ENCODE assay signal across 18 cellular contexts in the genomic region with DNA sequence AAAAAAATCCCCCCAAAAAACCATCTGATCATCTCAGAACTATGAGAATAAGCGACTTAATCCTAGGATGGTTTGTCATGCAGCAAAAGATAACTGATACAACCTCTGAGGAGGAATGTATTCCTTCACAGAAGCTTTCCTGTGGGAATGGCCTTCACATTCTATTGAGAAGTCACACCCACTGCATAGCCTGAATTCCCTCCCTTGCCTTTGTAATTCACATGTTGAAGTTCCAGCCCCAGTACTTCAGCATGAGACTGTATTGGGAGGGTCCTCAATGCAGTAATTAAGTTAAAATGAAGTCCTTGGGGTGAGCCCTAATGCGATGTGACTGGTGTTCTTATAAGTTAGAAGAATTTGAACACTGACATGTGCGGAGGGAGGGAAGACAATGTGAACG.
DNase-seq lines count a peak whose midpoint lies in the region; ATAC-seq, FAIRE-seq and TF ChIP-seq lines count a peak whose summit lies in the region.
"Had no signal": no experiment of that assay in that cellular context is flagged by ENCODE, and none has a peak within 500 bp of the region (broad histone marks: within the 10 kb centered on the region; RNA-seq: fewer than 3 reads in every experiment).

No MANE protein-coding gene starts in this region.

- FAIRE-seq in RCC 7860 (lab: Jason Lieb, UNC), result no peak
- FAIRE-seq: A549 had no signal

- H3F3A ChIP-seq in PC-3 (ENCODE audit: low read length, unreplicated experiment), result no peaks in the 10 kb centered on the region

- DNase-seq in EL, result peak; percentile 32
- DNase-seq in fibroblast of the aortic adventitia (ENCODE audit: low read depth), result peak; percentile 18
- peak; percentile 6 for DNase-seq in osteoblast (ENCODE audit: insufficient read length, low spot score, missing footprints)
- no peak for DNase-seq in RCC 7860 (ENCODE audit: low spot score)
- DNase-seq in PC-3, result no peak
- no peak for DNase-seq in left lobe of liver (ENCODE audit: low spot score)
- no peak for DNase-seq in midbrain (lab: John Stamatoyannopoulos, UW)
- DNase-seq: Caco-2; CD4-positive, CD25-positive, alpha-beta regulatory T cell; DMS153; NCI-H1436 treated with DMSO at 0.1 percent for 48 hours; NCI-H2081 treated with DMSO at 0.1 percent for 48 hours; NCI-H510A treated with DMSO at 0.1 percent for 48 hours; Right ventricle myocardium superior had no signal

- ATAC-seq in SK-N-SH treated with all-trans-retinoic acid at 6 μM for 48 hours (peak; percentile 20), PC-3 (no peak), left lobe of liver (no peak)
- ATAC-seq: A549, Panc1 had no signal

- H2AFZ ChIP-seq in osteoblast (ENCODE audit: low read length) (no peak overlapping the region), PC-3 (ENCODE audit: low read length) (no peak overlapping the region)

- H3K4me3 ChIP-seq in fibroblast of the aortic adventitia (ENCODE audit: low read depth, low read length), result no peak overlapping the region
- H3K4me3 ChIP-seq in osteoblast (ENCODE audit: insufficient read depth, low read length), result no peak overlapping the region
- no peak overlapping the region for H3K4me3 ChIP-seq in PC-3 (ENCODE audit: low read length)
- H3K4me3 ChIP-seq: A549 had no signal

- H3K4me1 ChIP-seq in osteoblast (ENCODE audit: insufficient read depth, low read length), result peaks cover 12% of the 10 kb centered on the region
- no peaks in the 10 kb centered on the region for H3K4me1 ChIP-seq in PC-3 (ENCODE audit: insufficient read depth, low read length)
- H3K4me1 ChIP-seq: A549, Caco-2 had no signal

- no peaks in the 10 kb centered on the region for H3K36me3 ChIP-seq in osteoblast (ENCODE audit: insufficient read depth, low read length)
- no peaks in the 10 kb centered on the region for H3K36me3 ChIP-seq in PC-3 (ENCODE audit: low read depth, low read length)

- no peaks in the 10 kb centered on the region for H3K9me3 ChIP-seq in osteoblast (ENCODE audit: low read depth, low read length)
- peaks cover 13% of the 10 kb centered on the region; the same call in 1 of the 2 replicates for H3K9me3 ChIP-seq in PC-3 (ENCODE audit: low read length)
- H3K9me3 ChIP-seq: A549, Caco-2 had no signal

- no peaks in the 10 kb centered on the region for H3K79me2 ChIP-seq in osteoblast (ENCODE audit: insufficient read depth, low read length)
- H3K79me2 ChIP-seq in PC-3 (ENCODE audit: low read length), result no peaks in the 10 kb centered on the region

- CTCF ChIA-PET in PC-3 (lab: Charles Lee), result no interaction called here

- H3K27ac ChIP-seq in osteoblast (ENCODE audit: low read depth, low read length) (peak overlapping the region; percentile 50), PC-3 (ENCODE audit: low read length) (no peak overlapping the region)
- H3K27ac ChIP-seq: A549, KMS-11 had no signal

- intact Hi-C loops in PC-3 (cut with micrococcal nuclease), result no loop called here

- H3K4me2 ChIP-seq in osteoblast (ENCODE audit: insufficient read depth, low read length), result no peak overlapping the region
- no peak overlapping the region for H3K4me2 ChIP-seq in PC-3 (ENCODE audit: low read length)
- H3K4me2 ChIP-seq: A549, KMS-11 had no signal

- no TSS peak for BruUV-seq in PC-3 (replicated peaks; lab: Mats Ljungman, UMichigan)

- H3K27me3 ChIP-seq in osteoblast (ENCODE audit: insufficient read depth, low read length) (no peaks in the 10 kb centered on the region), PC-3 (ENCODE audit: low read length) (0 out of 2 replicates have a peak, but pooled peaks cover 3% of the 10 kb centered on the region)

- no peak for TF ChIP-seq CTCF in fibroblast of the aortic adventitia (IDR thresholded peaks at IDR 0.05; ENCODE audit: insufficient read depth, low read length)
- TF ChIP-seq CTCF in osteoblast (IDR thresholded peaks at IDR 0.05; ENCODE audit: extremely low read depth, low read depth, low read length), result no peak
- TF ChIP-seq CTCF in PC-3 (conservative IDR thresholded peaks at IDR 0.05; ENCODE audit: low read depth, low read length), result no peak

- H4K20me1 ChIP-seq in osteoblast (ENCODE audit: insufficient read depth, low read length) (no peaks in the 10 kb centered on the region), PC-3 (ENCODE audit: low read length) (no peaks in the 10 kb centered on the region)

- H3K9ac ChIP-seq in PC-3 (ENCODE audit: low read length), result no peak overlapping the region
- H3K9ac ChIP-seq: KMS-11 had no signal

- no peaks in the 10 kb centered on the region for H3K9me2 ChIP-seq in PC-3 (replicated peaks; ENCODE audit: low read length)

- POLR2A ChIA-PET in PC-3 (lab: Charles Lee; ENCODE audit: unreplicated experiment), result no interaction called here

TF ChIP-seq in SK-N-SH treated with all-trans-retinoic acid at 6 μM for 48 hours, 23 proteins besides CTCF, POLR2A, EP300 and RAD21:
- no peak for TF ChIP-seq PPARA (CRISPR knock-in tag; IDR thresholded peaks at IDR 0.05; ENCODE audit: borderline replicate concordance)
- no peak for TF ChIP-seq TCF4 (CRISPR knock-in tag; IDR thresholded peaks at IDR 0.05; ENCODE audit: borderline replicate concordance)
- TF ChIP-seq ZFP3 (CRISPR knock-in tag; IDR thresholded peaks at IDR 0.05), result no peak
- no peak for TF ChIP-seq ESRRG (CRISPR knock-in tag; IDR thresholded peaks at IDR 0.05)
- no peak for TF ChIP-seq ARNTL (CRISPR knock-in tag; IDR thresholded peaks at IDR 0.05; ENCODE audit: borderline replicate concordance, low read depth)
- no peak for TF ChIP-seq ZNF70 (CRISPR knock-in tag; IDR thresholded peaks at IDR 0.05)
- TF ChIP-seq, protein P1, sequence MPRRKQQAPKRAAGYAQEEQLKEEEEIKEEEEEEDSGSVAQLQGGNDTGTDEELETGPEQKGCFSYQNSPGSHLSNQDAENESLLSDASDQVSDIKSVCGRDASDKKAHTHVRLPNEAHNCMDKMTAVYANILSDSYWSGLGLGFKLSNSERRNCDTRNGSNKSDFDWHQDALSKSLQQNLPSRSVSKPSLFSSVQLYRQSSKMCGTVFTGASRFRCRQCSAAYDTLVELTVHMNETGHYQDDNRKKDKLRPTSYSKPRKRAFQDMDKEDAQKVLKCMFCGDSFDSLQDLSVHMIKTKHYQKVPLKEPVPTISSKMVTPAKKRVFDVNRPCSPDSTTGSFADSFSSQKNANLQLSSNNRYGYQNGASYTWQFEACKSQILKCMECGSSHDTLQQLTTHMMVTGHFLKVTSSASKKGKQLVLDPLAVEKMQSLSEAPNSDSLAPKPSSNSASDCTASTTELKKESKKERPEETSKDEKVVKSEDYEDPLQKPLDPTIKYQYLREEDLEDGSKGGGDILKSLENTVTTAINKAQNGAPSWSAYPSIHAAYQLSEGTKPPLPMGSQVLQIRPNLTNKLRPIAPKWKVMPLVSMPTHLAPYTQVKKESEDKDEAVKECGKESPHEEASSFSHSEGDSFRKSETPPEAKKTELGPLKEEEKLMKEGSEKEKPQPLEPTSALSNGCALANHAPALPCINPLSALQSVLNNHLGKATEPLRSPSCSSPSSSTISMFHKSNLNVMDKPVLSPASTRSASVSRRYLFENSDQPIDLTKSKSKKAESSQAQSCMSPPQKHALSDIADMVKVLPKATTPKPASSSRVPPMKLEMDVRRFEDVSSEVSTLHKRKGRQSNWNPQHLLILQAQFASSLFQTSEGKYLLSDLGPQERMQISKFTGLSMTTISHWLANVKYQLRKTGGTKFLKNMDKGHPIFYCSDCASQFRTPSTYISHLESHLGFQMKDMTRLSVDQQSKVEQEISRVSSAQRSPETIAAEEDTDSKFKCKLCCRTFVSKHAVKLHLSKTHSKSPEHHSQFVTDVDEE (CRISPR knock-in tag; IDR thresholded peaks at IDR 0.05), result no peak
- TF ChIP-seq GLIS3 (CRISPR knock-in tag; IDR thresholded peaks at IDR 0.05), result no peak
- no peak for TF ChIP-seq ZFP30 (CRISPR knock-in tag; IDR thresholded peaks at IDR 0.05)
- TF ChIP-seq, protein P2, sequence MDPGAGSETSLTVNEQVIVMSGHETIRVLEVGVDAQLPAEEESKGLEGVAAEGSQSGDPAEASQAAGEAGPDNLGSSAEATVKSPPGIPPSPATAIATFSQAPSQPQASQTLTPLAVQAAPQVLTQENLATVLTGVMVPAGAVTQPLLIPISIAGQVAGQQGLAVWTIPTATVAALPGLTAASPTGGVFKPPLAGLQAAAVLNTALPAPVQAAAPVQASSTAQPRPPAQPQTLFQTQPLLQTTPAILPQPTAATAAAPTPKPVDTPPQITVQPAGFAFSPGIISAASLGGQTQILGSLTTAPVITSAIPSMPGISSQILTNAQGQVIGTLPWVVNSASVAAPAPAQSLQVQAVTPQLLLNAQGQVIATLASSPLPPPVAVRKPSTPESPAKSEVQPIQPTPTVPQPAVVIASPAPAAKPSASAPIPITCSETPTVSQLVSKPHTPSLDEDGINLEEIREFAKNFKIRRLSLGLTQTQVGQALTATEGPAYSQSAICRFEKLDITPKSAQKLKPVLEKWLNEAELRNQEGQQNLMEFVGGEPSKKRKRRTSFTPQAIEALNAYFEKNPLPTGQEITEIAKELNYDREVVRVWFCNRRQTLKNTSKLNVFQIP (CRISPR knock-in tag; IDR thresholded peaks at IDR 0.05; ENCODE audit: borderline replicate concordance, low read depth), result no peak
- TF ChIP-seq TOX (CRISPR knock-in tag; IDR thresholded peaks at IDR 0.05; ENCODE audit: borderline replicate concordance), result no peak
- no peak for TF ChIP-seq ZNF8 (CRISPR knock-in tag; IDR thresholded peaks at IDR 0.05)
- no peak for TF ChIP-seq ZNF565 (CRISPR knock-in tag; conservative IDR thresholded peaks at IDR 0.05; ENCODE audit: low read depth)
- TF ChIP-seq, protein P3, sequence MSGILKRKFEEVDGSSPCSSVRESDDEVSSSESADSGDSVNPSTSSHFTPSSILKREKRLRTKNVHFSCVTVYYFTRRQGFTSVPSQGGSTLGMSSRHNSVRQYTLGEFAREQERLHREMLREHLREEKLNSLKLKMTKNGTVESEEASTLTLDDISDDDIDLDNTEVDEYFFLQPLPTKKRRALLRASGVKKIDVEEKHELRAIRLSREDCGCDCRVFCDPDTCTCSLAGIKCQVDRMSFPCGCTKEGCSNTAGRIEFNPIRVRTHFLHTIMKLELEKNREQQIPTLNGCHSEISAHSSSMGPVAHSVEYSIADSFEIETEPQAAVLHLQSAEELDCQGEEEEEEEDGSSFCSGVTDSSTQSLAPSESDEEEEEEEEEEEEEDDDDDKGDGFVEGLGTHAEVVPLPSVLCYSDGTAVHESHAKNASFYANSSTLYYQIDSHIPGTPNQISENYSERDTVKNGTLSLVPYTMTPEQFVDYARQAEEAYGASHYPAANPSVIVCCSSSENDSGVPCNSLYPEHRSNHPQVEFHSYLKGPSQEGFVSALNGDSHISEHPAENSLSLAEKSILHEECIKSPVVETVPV (CRISPR knock-in tag; IDR thresholded peaks at IDR 0.05), result no peak
- no peak for TF ChIP-seq CSDC2 (CRISPR knock-in tag; IDR thresholded peaks at IDR 0.05)
- TF ChIP-seq RARB (CRISPR knock-in tag; IDR thresholded peaks at IDR 0.05), result no peak
- TF ChIP-seq OSR1 (CRISPR knock-in tag; IDR thresholded peaks at IDR 0.05), result no peak
- no peak for TF ChIP-seq ISL1 (CRISPR knock-in tag; IDR thresholded peaks at IDR 0.05)
- no peak for TF ChIP-seq BACH2 (CRISPR knock-in tag; IDR thresholded peaks at IDR 0.05; ENCODE audit: borderline replicate concordance)
TF ChIP-seq in SK-N-SH treated with all-trans-retinoic acid at 6 μM for 48 hours: peak in this region for 0.

Comparison
In these comparisons a context has a peak if more than half of its experiments do, and no peak if none do; other contexts are left out.
1. DNase-seq: peak in EL (single experiment), fibroblast of the aortic adventitia (single experiment) and osteoblast (single experiment); none in RCC 7860 (single experiment), PC-3 (single experiment), left lobe of liver (single experiment) and midbrain (single experiment).